ENCODE assay signal across 1 cellular context in genomic region chr9:270657-271237, GRCh38.
TF ChIP-seq lines count a peak whose summit lies in the region.

No MANE protein-coding gene starts in this region.

TF ChIP-seq in K562, 482 proteins besides CTCF, POLR2A, EP300 and RAD21 (continues in another document):
- no peak for TF ChIP-seq MYBL2 (IDR thresholded peaks at IDR 0.05; ENCODE audit: low read depth)
- no peak for TF ChIP-seq MYBL2 (CRISPR knock-in tag; IDR thresholded peaks at IDR 0.05; ENCODE audit: borderline replicate concordance)
- no peak for TF ChIP-seq NCOA6 (IDR thresholded peaks at IDR 0.05)
- no peak for TF ChIP-seq SREBF2 (CRISPR knock-in tag; IDR thresholded peaks at IDR 0.05)
- 0 out of 2 replicates have a peak, but pooled peaks have one; percentile 22 for TF ChIP-seq CBFA2T3 (IDR thresholded peaks at IDR 0.05)
- TF ChIP-seq, protein P1, sequence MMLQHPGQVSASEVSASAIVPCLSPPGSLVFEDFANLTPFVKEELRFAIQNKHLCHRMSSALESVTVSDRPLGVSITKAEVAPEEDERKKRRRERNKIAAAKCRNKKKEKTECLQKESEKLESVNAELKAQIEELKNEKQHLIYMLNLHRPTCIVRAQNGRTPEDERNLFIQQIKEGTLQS (IDR thresholded peaks at IDR 0.05), result 0 out of 2 replicates have a peak, but pooled peaks have one; percentile 20
- TF ChIP-seq, protein P1 (CRISPR knock-in tag; conservative IDR thresholded peaks at IDR 0.05), result no peak
- TF ChIP-seq ZNF395 (CRISPR knock-in tag; IDR thresholded peaks at IDR 0.05), result 0 out of 2 replicates have a peak, but pooled peaks have one; percentile 12
- TF ChIP-seq EP400 (IDR thresholded peaks at IDR 0.05), result peak; percentile 14; the same call in 1 of the 2 replicates
- no peak for TF ChIP-seq NR4A1 (CRISPR knock-in tag; IDR thresholded peaks at IDR 0.05)
- TF ChIP-seq NR4A1 (tag; IDR thresholded peaks at IDR 0.05), result 0 out of 2 replicates have a peak, but pooled peaks have one; percentile 54
- TF ChIP-seq, protein P2, sequence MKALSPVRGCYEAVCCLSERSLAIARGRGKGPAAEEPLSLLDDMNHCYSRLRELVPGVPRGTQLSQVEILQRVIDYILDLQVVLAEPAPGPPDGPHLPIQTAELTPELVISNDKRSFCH (CRISPR knock-in tag; IDR thresholded peaks at IDR 0.05), result no peak
- TF ChIP-seq, protein P2 (tag; IDR thresholded peaks at IDR 0.05), result peak; percentile 38; the same call in 1 of the 2 replicates
- no peak for TF ChIP-seq HMGN3 (IDR thresholded peaks at IDR 0.05; ENCODE audit: borderline replicate concordance, extremely low read depth, insufficient read length, low read depth, low read length)
- TF ChIP-seq ZNF316 (IDR thresholded peaks at IDR 0.05), result no peak
- TF ChIP-seq POLR2B (IDR thresholded peaks at IDR 0.05; ENCODE audit: low read depth, partially characterized antibody), result no peak
- peak; percentile 22; the same call in 1 of the 2 replicates for TF ChIP-seq BACH1 (tag; IDR thresholded peaks at IDR 0.05)
- TF ChIP-seq GATAD2B (IDR thresholded peaks at IDR 0.05; ENCODE audit: borderline replicate concordance), result no peak
- 0 out of 2 replicates have a peak, but pooled peaks have one; percentile 38 for TF ChIP-seq ZKSCAN8 (CRISPR knock-in tag; IDR thresholded peaks at IDR 0.05)
- TF ChIP-seq, protein P3, sequence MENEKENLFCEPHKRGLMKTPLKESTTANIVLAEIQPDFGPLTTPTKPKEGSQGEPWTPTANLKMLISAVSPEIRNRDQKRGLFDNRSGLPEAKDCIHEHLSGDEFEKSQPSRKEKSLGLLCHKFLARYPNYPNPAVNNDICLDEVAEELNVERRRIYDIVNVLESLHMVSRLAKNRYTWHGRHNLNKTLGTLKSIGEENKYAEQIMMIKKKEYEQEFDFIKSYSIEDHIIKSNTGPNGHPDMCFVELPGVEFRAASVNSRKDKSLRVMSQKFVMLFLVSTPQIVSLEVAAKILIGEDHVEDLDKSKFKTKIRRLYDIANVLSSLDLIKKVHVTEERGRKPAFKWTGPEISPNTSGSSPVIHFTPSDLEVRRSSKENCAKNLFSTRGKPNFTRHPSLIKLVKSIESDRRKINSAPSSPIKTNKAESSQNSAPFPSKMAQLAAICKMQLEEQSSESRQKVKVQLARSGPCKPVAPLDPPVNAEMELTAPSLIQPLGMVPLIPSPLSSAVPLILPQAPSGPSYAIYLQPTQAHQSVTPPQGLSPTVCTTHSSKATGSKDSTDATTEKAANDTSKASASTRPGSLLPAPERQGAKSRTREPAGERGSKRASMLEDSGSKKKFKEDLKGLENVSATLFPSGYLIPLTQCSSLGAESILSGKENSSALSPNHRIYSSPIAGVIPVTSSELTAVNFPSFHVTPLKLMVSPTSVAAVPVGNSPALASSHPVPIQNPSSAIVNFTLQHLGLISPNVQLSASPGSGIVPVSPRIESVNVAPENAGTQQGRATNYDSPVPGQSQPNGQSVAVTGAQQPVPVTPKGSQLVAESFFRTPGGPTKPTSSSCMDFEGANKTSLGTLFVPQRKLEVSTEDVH (IDR thresholded peaks at IDR 0.05; ENCODE audit: low read depth, partially characterized antibody), result no peak
- no peak for TF ChIP-seq HMG20A (CRISPR knock-in tag; conservative IDR thresholded peaks at IDR 0.05)
- TF ChIP-seq CXXC5 (CRISPR knock-in tag; IDR thresholded peaks at IDR 0.05), result 0 out of 2 replicates have a peak, but pooled peaks have one; percentile 28
- TF ChIP-seq L3MBTL2 (IDR thresholded peaks at IDR 0.05), result peak; percentile 50
- TF ChIP-seq ZNF583 (CRISPR knock-in tag; IDR thresholded peaks at IDR 0.05), result peak; percentile 55; the same call in 1 of the 2 replicates
- TF ChIP-seq NR3C1 (CRISPR knock-in tag; IDR thresholded peaks at IDR 0.05), result no peak
- no peak for TF ChIP-seq MLX (CRISPR knock-in tag; conservative IDR thresholded peaks at IDR 0.05)
- no peak for TF ChIP-seq CREB1 (IDR thresholded peaks at IDR 0.05)
- TF ChIP-seq CREB1 (CRISPR knock-in tag; IDR thresholded peaks at IDR 0.05), result no peak
- no peak for TF ChIP-seq PHB2 (IDR thresholded peaks at IDR 0.05; ENCODE audit: low read depth)
- TF ChIP-seq HINFP (tag; conservative IDR thresholded peaks at IDR 0.05; ENCODE audit: low read depth), result 0 out of 2 replicates have a peak, but pooled peaks have one; percentile 2
- no peak for TF ChIP-seq ZC3H8 (IDR thresholded peaks at IDR 0.05)
- TF ChIP-seq PYGO2 (tag; IDR thresholded peaks at IDR 0.05), result 0 out of 2 replicates have a peak, but pooled peaks have one; percentile 56
- no peak for TF ChIP-seq KLF13 (tag; IDR thresholded peaks at IDR 0.05; ENCODE audit: borderline replicate concordance, low read depth)
- TF ChIP-seq CBX2 (IDR thresholded peaks at IDR 0.05; ENCODE audit: insufficient read depth, low read length, poor library complexity, severe bottlenecking), result no peak
- peak; percentile 72 for TF ChIP-seq ZNF592 (IDR thresholded peaks at IDR 0.05)
- no peak for TF ChIP-seq DNMT1 (IDR thresholded peaks at IDR 0.05)
- TF ChIP-seq MGA (IDR thresholded peaks at IDR 0.05), result peak; percentile 67
- no peak for TF ChIP-seq MED1 (CRISPR knock-in tag; IDR thresholded peaks at IDR 0.05; ENCODE audit: borderline replicate concordance)
